In the genomic region with DNA sequence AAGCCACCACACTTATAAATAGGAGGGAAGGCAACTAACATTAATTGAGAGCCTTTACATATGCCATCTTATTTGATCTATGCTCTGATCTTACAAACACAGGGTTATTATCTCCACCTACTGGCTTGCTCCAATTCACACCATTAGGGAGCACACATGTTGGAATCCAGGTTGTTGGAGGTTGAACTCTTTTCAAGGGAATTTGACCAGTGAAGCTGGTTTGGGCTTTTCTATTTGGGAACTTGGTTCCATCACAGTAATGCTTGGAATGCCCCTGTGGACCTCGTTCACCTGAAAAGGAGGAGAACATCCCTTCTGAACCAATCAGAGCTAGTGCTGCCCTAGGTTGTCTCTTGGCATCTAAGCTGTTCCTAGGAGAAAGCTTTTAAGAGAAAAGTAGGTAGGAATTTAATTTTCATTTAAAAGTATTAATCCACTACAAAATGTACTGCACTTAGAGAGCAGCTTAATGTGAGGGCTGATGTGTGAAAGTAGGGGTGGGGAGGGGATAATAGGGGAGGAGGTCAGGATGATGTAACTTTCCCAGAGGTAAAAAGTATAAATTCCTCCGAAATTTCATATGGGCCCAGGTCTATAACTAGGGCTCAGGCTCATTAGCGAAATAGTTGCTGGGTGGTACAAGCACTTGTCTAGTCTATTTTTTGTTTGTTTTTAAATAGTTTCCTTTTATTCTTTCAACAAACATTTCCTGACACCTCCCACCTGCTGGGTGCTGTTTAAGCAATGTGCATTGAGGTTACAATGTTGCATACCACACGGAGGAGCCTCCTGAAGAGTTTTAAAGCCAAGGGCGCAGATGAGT, we compare ENCODE assay signal across 1 cellular context.
TF ChIP-seq lines count a peak whose summit lies in the region.

No MANE protein-coding gene starts in this region.

TF ChIP-seq in IMR-90, 13 proteins besides CTCF, POLR2A, EP300 and RAD21 (continued from another document):
- no peak for TF ChIP-seq CHD1 (IDR thresholded peaks at IDR 0.05; ENCODE audit: low read depth, low read length)
- TF ChIP-seq SMC3 (IDR thresholded peaks at IDR 0.05; ENCODE audit: low read depth, low read length): no peak
- no peak for TF ChIP-seq USF2 (IDR thresholded peaks at IDR 0.05; ENCODE audit: low read depth, low read length)
